Comparison of ENCODE assay signal across 3 cellular contexts in the genomic region with DNA sequence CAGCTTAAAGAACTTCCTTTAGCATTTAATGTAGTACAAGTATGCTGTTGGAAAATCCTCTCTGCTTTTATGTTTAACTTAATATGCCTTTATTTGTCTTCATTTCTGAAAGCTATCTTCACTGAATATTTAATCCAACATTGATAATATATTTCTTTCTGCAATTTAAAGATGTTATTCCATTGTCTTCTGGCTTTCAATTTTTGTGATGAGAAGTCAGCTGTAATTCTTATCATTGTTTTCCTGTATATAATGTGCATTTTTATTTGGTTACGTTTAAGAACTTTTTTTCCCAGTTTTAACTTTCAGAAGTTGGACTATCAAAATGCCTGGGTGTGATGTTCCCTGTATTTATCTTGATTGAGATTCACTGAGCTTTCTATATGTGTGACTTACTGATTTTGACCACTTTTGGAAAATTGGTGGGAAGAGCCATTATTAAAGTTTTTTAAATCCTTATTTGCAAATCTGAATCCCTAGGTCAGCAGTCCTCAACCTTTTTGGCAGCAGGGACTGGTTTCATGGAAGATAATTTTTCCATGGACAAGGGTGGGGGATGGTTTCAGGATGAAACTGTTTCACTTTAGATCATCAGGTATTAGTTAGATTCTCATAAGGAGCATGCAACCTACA.
TF ChIP-seq lines count a peak whose summit lies in the region.

No MANE protein-coding gene starts in this region.

TF ChIP-seq in HepG2, 621 proteins besides CTCF, POLR2A, EP300 and RAD21 (continued from another document):
- TF ChIP-seq, protein P1, sequence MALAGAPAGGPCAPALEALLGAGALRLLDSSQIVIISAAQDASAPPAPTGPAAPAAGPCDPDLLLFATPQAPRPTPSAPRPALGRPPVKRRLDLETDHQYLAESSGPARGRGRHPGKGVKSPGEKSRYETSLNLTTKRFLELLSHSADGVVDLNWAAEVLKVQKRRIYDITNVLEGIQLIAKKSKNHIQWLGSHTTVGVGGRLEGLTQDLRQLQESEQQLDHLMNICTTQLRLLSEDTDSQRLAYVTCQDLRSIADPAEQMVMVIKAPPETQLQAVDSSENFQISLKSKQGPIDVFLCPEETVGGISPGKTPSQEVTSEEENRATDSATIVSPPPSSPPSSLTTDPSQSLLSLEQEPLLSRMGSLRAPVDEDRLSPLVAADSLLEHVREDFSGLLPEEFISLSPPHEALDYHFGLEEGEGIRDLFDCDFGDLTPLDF (CRISPR knock-in tag; IDR thresholded peaks at IDR 0.05): no peak
TF ChIP-seq in HepG2: peak in this region for 1.

TF ChIP-seq in WTC11, 78 proteins besides CTCF, POLR2A, EP300 and RAD21 (continued from another document):
- TF ChIP-seq, protein P2, sequence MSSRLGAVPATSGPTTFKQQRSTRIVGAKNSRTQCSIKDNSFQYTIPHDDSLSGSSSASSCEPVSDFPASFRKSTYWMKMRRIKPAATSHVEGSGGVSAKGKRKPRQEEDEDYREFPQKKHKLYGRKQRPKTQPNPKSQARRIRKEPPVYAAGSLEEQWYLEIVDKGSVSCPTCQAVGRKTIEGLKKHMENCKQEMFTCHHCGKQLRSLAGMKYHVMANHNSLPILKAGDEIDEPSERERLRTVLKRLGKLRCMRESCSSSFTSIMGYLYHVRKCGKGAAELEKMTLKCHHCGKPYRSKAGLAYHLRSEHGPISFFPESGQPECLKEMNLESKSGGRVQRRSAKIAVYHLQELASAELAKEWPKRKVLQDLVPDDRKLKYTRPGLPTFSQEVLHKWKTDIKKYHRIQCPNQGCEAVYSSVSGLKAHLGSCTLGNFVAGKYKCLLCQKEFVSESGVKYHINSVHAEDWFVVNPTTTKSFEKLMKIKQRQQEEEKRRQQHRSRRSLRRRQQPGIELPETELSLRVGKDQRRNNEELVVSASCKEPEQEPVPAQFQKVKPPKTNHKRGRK (CRISPR knock-in tag; IDR thresholded peaks at IDR 0.05; ENCODE audit: borderline replicate concordance): no peak
- TF ChIP-seq, protein P3, sequence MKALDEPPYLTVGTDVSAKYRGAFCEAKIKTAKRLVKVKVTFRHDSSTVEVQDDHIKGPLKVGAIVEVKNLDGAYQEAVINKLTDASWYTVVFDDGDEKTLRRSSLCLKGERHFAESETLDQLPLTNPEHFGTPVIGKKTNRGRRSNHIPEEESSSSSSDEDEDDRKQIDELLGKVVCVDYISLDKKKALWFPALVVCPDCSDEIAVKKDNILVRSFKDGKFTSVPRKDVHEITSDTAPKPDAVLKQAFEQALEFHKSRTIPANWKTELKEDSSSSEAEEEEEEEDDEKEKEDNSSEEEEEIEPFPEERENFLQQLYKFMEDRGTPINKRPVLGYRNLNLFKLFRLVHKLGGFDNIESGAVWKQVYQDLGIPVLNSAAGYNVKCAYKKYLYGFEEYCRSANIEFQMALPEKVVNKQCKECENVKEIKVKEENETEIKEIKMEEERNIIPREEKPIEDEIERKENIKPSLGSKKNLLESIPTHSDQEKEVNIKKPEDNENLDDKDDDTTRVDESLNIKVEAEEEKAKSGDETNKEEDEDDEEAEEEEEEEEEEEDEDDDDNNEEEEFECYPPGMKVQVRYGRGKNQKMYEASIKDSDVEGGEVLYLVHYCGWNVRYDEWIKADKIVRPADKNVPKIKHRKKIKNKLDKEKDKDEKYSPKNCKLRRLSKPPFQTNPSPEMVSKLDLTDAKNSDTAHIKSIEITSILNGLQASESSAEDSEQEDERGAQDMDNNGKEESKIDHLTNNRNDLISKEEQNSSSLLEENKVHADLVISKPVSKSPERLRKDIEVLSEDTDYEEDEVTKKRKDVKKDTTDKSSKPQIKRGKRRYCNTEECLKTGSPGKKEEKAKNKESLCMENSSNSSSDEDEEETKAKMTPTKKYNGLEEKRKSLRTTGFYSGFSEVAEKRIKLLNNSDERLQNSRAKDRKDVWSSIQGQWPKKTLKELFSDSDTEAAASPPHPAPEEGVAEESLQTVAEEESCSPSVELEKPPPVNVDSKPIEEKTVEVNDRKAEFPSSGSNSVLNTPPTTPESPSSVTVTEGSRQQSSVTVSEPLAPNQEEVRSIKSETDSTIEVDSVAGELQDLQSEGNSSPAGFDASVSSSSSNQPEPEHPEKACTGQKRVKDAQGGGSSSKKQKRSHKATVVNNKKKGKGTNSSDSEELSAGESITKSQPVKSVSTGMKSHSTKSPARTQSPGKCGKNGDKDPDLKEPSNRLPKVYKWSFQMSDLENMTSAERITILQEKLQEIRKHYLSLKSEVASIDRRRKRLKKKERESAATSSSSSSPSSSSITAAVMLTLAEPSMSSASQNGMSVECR (CRISPR knock-in tag; IDR thresholded peaks at IDR 0.05; ENCODE audit: borderline replicate concordance): no peak
TF ChIP-seq in WTC11: peak in this region for 1.

TF ChIP-seq in K562, 482 proteins besides CTCF, POLR2A, EP300 and RAD21 (continued from another document):
- TF ChIP-seq, protein P4, sequence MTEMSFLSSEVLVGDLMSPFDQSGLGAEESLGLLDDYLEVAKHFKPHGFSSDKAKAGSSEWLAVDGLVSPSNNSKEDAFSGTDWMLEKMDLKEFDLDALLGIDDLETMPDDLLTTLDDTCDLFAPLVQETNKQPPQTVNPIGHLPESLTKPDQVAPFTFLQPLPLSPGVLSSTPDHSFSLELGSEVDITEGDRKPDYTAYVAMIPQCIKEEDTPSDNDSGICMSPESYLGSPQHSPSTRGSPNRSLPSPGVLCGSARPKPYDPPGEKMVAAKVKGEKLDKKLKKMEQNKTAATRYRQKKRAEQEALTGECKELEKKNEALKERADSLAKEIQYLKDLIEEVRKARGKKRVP (CRISPR knock-in tag; IDR thresholded peaks at IDR 0.05): no peak
- TF ChIP-seq, protein P5, sequence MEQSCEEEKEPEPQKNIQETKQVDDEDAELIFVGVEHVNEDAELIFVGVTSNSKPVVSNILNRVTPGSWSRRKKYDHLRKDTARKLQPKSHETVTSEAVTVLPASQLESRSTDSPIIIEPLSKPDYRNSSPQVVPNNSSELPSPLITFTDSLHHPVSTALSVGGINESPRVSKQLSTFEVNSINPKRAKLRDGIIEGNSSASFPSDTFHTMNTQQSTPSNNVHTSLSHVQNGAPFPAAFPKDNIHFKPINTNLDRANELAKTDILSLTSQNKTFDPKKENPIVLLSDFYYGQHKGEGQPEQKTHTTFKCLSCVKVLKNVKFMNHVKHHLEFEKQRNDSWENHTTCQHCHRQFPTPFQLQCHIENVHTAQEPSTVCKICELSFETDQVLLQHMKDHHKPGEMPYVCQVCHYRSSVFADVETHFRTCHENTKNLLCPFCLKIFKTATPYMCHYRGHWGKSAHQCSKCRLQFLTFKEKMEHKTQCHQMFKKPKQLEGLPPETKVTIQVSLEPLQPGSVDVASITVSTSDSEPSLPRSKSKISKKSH (CRISPR knock-in tag; IDR thresholded peaks at IDR 0.05): no peak
- no peak for TF ChIP-seq NUFIP1 (IDR thresholded peaks at IDR 0.05; ENCODE audit: partially characterized antibody)
